In genomic region chr2:36785179-36785795, GRCh38 we compare ENCODE assay signal across 8 cellular contexts.
DNase-seq lines count a peak whose midpoint lies in the region; ATAC-seq and TF ChIP-seq lines count a peak whose summit lies in the region.

No MANE protein-coding gene starts in this region.

- peak; percentile 86 for TF ChIP-seq CTCF in AG04449 (IDR thresholded peaks at IDR 0.05; ENCODE audit: insufficient read depth, low read length, missing control alignments)

- POLR2A ChIA-PET in AG04449 (lab: Yijun Ruan, JAX) = interaction anchor here (0.6 kb wide), 1 partner anchor 1050 kb away, joined by 5 read pairs; no protein-coding TSS in a partner anchor

- CTCF ChIA-PET in AG04449 (lab: Yijun Ruan, JAX) = interaction anchor here (0.6 to 31.1 kb wide), 43 partner anchors 7 to 813 kb away, joined by 3 to 545 read pairs (median 3); no protein-coding TSS in a partner anchor

- no peaks in the 10 kb centered on the region for H3K27me3 ChIP-seq in effector memory CD4-positive, alpha-beta T cell (replicated peaks; ENCODE audit: control insufficient read depth, insufficient read depth, low read length, poor library complexity, severe bottlenecking)
- H3K27me3 ChIP-seq in mesendoderm (ENCODE audit: insufficient read depth, low read length, poor library complexity) = no peaks in the 10 kb centered on the region

- H3K4me1 ChIP-seq in effector memory CD4-positive, alpha-beta T cell (ENCODE audit: control insufficient read depth, insufficient read depth, low read length, poor library complexity, severe bottlenecking) = no peaks in the 10 kb centered on the region
- H3K4me1 ChIP-seq in mesendoderm (ENCODE audit: control insufficient read depth, low read depth, low read length) = peaks cover 2% of the 10 kb centered on the region

- peak; percentile 7 for DNase-seq in AG04449 (ENCODE audit: low read depth, low spot score)
- DNase-seq in NCI-H526 treated with DMSO at 0.1 percent for 48 hours (lab: John Stamatoyannopoulos, UW) = peak; percentile 42
- DNase-seq in activated CD4-positive, alpha-beta T cell treated with anti-CD3 and anti-CD28 coated beads, Interleukin-2, amount 50 U/mL, for 4 hours = peak; percentile 46 to 58
- DNase-seq in effector memory CD4-positive, alpha-beta T cell = peak; percentile 18 to 31 (median 27)
- peak; percentile 84 for DNase-seq in mesendoderm
- peak; percentile 78 for DNase-seq in stimulated activated CD8-positive, alpha-beta memory T cell treated with anti-CD3 and anti-CD28 coated beads, Interleukin-4, amount 100 ng/mL, for 48 hours

- no peaks in the 10 kb centered on the region for H3K79me2 ChIP-seq in mesendoderm (ENCODE audit: control insufficient read depth, insufficient read depth, low read length)

- no peaks in the 10 kb centered on the region for H3K79me1 ChIP-seq in mesendoderm (ENCODE audit: low read length)

- peak overlapping the region; percentile 29 for H3K56ac ChIP-seq in mesendoderm (ENCODE audit: low read length)

- no peak overlapping the region for H3K4me2 ChIP-seq in mesendoderm (ENCODE audit: low read length)

- no peaks in the 10 kb centered on the region for H3K36me3 ChIP-seq in effector memory CD4-positive, alpha-beta T cell (ENCODE audit: control insufficient read depth, insufficient read depth, low read length)
- no peaks in the 10 kb centered on the region for H3K36me3 ChIP-seq in mesendoderm (ENCODE audit: control insufficient read depth, insufficient read depth, low read length)

- peak overlapping the region; percentile 59 for H4K5ac ChIP-seq in mesendoderm (ENCODE audit: low read length)

- WGBS in mesendoderm (ENCODE audit: extremely low coverage, insufficient coverage, low lambda C conversion rate) = no CpG with 5 or more reads among the region's 5 CpGs

- H2AK5ac ChIP-seq in mesendoderm (ENCODE audit: low read length) = no peak overlapping the region

- no peak overlapping the region for H4K8ac ChIP-seq in mesendoderm (ENCODE audit: low read depth, low read length)

- H3K27ac ChIP-seq in effector memory CD4-positive, alpha-beta T cell (ENCODE audit: insufficient read depth, low read length, poor library complexity, severe bottlenecking) = no peak overlapping the region
- H3K27ac ChIP-seq in mesendoderm (ENCODE audit: low read depth, low read length) = no peak overlapping the region

- no peak overlapping the region for H2BK5ac ChIP-seq in mesendoderm (ENCODE audit: low read length)

- H2BK15ac ChIP-seq in mesendoderm (replicated peaks; ENCODE audit: low read depth) = no peak overlapping the region

- H3K9ac ChIP-seq in mesendoderm (ENCODE audit: low read length) = peak overlapping the region; percentile 14

- peak; percentile 56 for ATAC-seq in GM18520 (IDR thresholded peaks at IDR 0.05; ENCODE audit: unreplicated experiment)
- ATAC-seq in HG03354 (IDR thresholded peaks at IDR 0.05; ENCODE audit: poor library complexity, severe bottlenecking, unreplicated experiment) = peak; percentile 58

- no peak overlapping the region for H3K4me3 ChIP-seq in AG04449 (ENCODE audit: low read depth, low read length)
- H3K4me3 ChIP-seq in effector memory CD4-positive, alpha-beta T cell (ENCODE audit: insufficient read depth, low read depth, low read length, poor library complexity, severe bottlenecking) = no peak overlapping the region
- no peak overlapping the region for H3K4me3 ChIP-seq in mesendoderm (ENCODE audit: low read length)

- no peak overlapping the region for H3K23ac ChIP-seq in mesendoderm (ENCODE audit: low read length)

- no peak overlapping the region for H3K4ac ChIP-seq in mesendoderm (ENCODE audit: low read depth, low read length)

- H3K18ac ChIP-seq in mesendoderm (ENCODE audit: low read length) = no peak overlapping the region

- H2BK120ac ChIP-seq in mesendoderm (ENCODE audit: low read depth, low read length) = no peak overlapping the region

- no peaks in the 10 kb centered on the region for H3K9me3 ChIP-seq in effector memory CD4-positive, alpha-beta T cell (ENCODE audit: control insufficient read depth, low read length)

Comparison
In these comparisons a context has a peak if more than half of its experiments do, and no peak if none do; other contexts are left out.
1. DNase-seq: peak in every context shown above with its lines; median percentile 84 in mesendoderm; 78 in stimulated activated CD8-positive, alpha-beta memory T cell treated with anti-CD3 and anti-CD28 coated beads, Interleukin-4, amount 100 ng/mL, for 48 hours; 52 in activated CD4-positive, alpha-beta T cell treated with anti-CD3 and anti-CD28 coated beads, Interleukin-2, amount 50 U/mL, for 4 hours; 42 in NCI-H526 treated with DMSO at 0.1 percent for 48 hours; 27 in effector memory CD4-positive, alpha-beta T cell; 7 in AG04449.